9 cellular contexts compared by ENCODE assay signal in the genomic region with DNA sequence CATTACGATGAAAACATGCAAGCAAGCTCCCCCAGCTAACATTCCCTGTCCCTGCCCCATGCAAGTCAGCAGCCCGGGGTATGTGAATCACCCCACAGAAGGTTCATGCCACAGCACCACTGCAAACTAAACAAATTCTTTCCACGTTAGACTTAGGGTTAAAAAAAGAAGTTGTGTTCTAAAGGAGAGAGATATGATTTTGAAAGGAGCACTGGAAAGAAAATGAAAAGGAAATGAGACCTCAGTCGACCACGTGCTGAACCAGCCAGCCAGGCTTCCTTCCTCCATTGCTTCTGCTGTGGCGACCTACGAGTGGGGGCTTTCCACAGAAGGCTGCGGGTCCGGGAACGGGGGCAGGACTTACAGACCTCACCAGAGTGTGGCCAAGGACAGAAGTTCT. TPM values are rescaled to one million over a fixed set of nuclear protein-coding genes. Genes with fewer than 3 reads are reported as not detected.
DNase-seq lines count a peak whose midpoint lies in the region; ATAC-seq and TF ChIP-seq lines count a peak whose summit lies in the region.
"Had no signal": no experiment of that assay in that cellular context is flagged by ENCODE, and none has a peak within 500 bp of the region (broad histone marks: within the 10 kb centered on the region; RNA-seq: fewer than 3 reads in every experiment).

No MANE protein-coding gene starts in this region.

- TF ChIP-seq EP300 in sigmoid colon (IDR thresholded peaks at IDR 0.05) (no peak), upper lobe of left lung (IDR thresholded peaks at IDR 0.05) (no peak)

- TF ChIP-seq CTCF in sigmoid colon (IDR thresholded peaks at IDR 0.05), result no peak
- no peak for TF ChIP-seq CTCF in upper lobe of left lung (IDR thresholded peaks at IDR 0.05)

- TF ChIP-seq POLR2A in sigmoid colon (IDR thresholded peaks at IDR 0.05), result no peak
- no peak for TF ChIP-seq POLR2A in upper lobe of left lung (IDR thresholded peaks at IDR 0.05)

- H3K9me3 ChIP-seq in sigmoid colon (no peaks in the 10 kb centered on the region), upper lobe of left lung (no peaks in the 10 kb centered on the region)

- H3K27ac ChIP-seq in sigmoid colon (peak overlapping the region in 3 of 4 donors; percentile 37 to 56 (median 39)), upper lobe of left lung (peak overlapping the region in 2 of 4 donors; percentile 62 to 83)
- H3K27ac ChIP-seq: KMS-11 had no signal

- DNase-seq in UCSD-AML1 (lab: John Stamatoyannopoulos, UW; ENCODE audit: unreplicated experiment), result peak; percentile 68
- peak; percentile 36 for DNase-seq in effector CD4-positive, alpha-beta T cell
- DNase-seq in sigmoid colon, result no peak
- DNase-seq in iPS-NIHi11 (ENCODE audit: low spot score), result no peak
- DNase-seq in upper lobe of left lung, result no peak
- no peak for DNase-seq in NCI-H1048 (lab: John Stamatoyannopoulos, UW)
- DNase-seq in NCI-H187 treated with DMSO at 0.1 percent for 48 hours (lab: John Stamatoyannopoulos, UW), result no peak

- H3K27me3 ChIP-seq in sigmoid colon, result no peaks in the 10 kb centered on the region
- no peaks in the 10 kb centered on the region for H3K27me3 ChIP-seq in upper lobe of left lung

- peak; percentile 48 for ATAC-seq in GM18502 (IDR thresholded peaks at IDR 0.05; ENCODE audit: poor library complexity, unreplicated experiment)
- no peak for ATAC-seq in upper lobe of left lung (ENCODE audit: low FRiP score in 2 of 2)

- no peak overlapping the region for H3K4me3 ChIP-seq in sigmoid colon
- no peak overlapping the region for H3K4me3 ChIP-seq in upper lobe of left lung

- peaks cover 0 to 17% (median 5%) of the 10 kb centered on the region in 4 donors for H3K4me1 ChIP-seq in sigmoid colon
- peaks cover 10 to 22% (median 19%) of the 10 kb centered on the region in 4 donors for H3K4me1 ChIP-seq in upper lobe of left lung

- WGBS in sigmoid colon, 2 donors, result 34 to 61% methylated on average over 10 of the region's 10 CpGs
- WGBS in upper lobe of left lung, 2 donors, result 30 to 34% methylated on average over 10 of the region's 10 CpGs

- intact Hi-C loops in sigmoid colon (cut with DNase I), result no loop called here

- no peaks in the 10 kb centered on the region for H3K36me3 ChIP-seq in sigmoid colon
- H3K36me3 ChIP-seq in upper lobe of left lung, result no peaks in the 10 kb centered on the region

RNA-seq across cellular contexts. Expression of gene ARL4C, which starts 52.0 kb away (rescaled TPM):
- total RNA-seq in sigmoid colon, result 1 to 10 TPM; 7.2 to 8.9 (median 8.4) TPM
- polyA plus RNA-seq in sigmoid colon, result 10 to 100 TPM in 1 of 3 donors, 1 to 10 TPM in 2; 4.8 to 15.8 (median 8.3) TPM
- total RNA-seq in upper lobe of left lung, result 10 to 100 TPM; 16.6 to 33.1 (median 20.1) TPM

Comparison
In these comparisons a context has a peak if more than half of its experiments do, and no peak if none do; other contexts are left out.
1. DNase-seq: peak in UCSD-AML1 (single experiment) and effector CD4-positive, alpha-beta T cell (single experiment); none in sigmoid colon (single experiment), iPS-NIHi11 (single experiment), upper lobe of left lung (0 of 2), NCI-H1048 (single experiment) and NCI-H187 treated with DMSO at 0.1 percent for 48 hours (single experiment).